ENCODE assay signal across 16 cellular contexts in genomic region chr11:94302806-94303205, GRCh38. TPM values are rescaled to one million over a fixed set of nuclear protein-coding genes. Genes with fewer than 3 reads are reported as not detected.
A peak's percentile ranks its signal among the peaks of the same experiment; 100 is the strongest.
DNase-seq lines count a peak whose midpoint lies in the region; TF ChIP-seq lines count a peak whose summit lies in the region.
"Had no signal": no experiment of that assay in that cellular context is flagged by ENCODE, and none has a peak within 500 bp of the region (broad histone marks: within the 10 kb centered on the region; RNA-seq: fewer than 3 reads in every experiment).

No MANE protein-coding gene starts in this region.

- H3K36me3 Mint-ChIP-seq in glutamatergic neuron (ENCODE audit: unreplicated experiment) = no peaks in the 10 kb centered on the region
- no peaks in the 10 kb centered on the region for H3K36me3 Mint-ChIP-seq in progenitor cell of endocrine pancreas (ENCODE audit: insufficient read depth)
- H3K36me3 Mint-ChIP-seq: CD14-positive monocyte had no signal

- H3K36me3 ChIP-seq in tibial nerve = no peaks in the 10 kb centered on the region

- peak overlapping the region; percentile 92 for H3K27ac Mint-ChIP-seq in glutamatergic neuron (ENCODE audit: unreplicated experiment)
- H3K27ac Mint-ChIP-seq in progenitor cell of endocrine pancreas = no peak overlapping the region
- H3K27ac Mint-ChIP-seq: CD14-positive monocyte had no signal

- H3K27ac ChIP-seq in tibial nerve = no peak overlapping the region
- H3K27ac ChIP-seq: PC-9, RWPE1 had no signal

- peaks cover 0 to 24% (median 10%) of the 10 kb centered on the region in 4 donors for H3K4me1 ChIP-seq in tibial nerve

- no peak for TF ChIP-seq POLR2A in tibial nerve (IDR thresholded peaks at IDR 0.05)

- no peak for TF ChIP-seq EP300 in tibial nerve (IDR thresholded peaks at IDR 0.05)

- H3K27me3 ChIP-seq in tibial nerve = no peaks in the 10 kb centered on the region

- 60 to 63% methylated on average over 6 of the region's 6 CpGs for WGBS in tibial nerve, 2 donors

- H3K4me3 ChIP-seq in tibial nerve = no peak overlapping the region
- H3K4me3 ChIP-seq: PC-9 had no signal

- H3K9me3 ChIP-seq in tibial nerve = no peaks in the 10 kb centered on the region

- DNase-seq in NCI-H82 (lab: John Stamatoyannopoulos, UW) (peak; percentile 64), NCI-H82 treated with DMSO at 0.1 percent for 48 hours (lab: John Stamatoyannopoulos, UW; ENCODE audit: unreplicated experiment) (no peak), NCI-H524 treated with DMSO at 0.1 percent for 48 hours (lab: John Stamatoyannopoulos, UW) (peak; percentile 28), glutamatergic neuron (peak; percentile 48), NCI-H2029 (lab: John Stamatoyannopoulos, UW) (no peak), tibial nerve (ENCODE audit: low spot score in 2 of 2) (no peak), progenitor cell of endocrine pancreas (ENCODE audit: low spot score, unreplicated experiment) (no peak), foreskin melanocyte (no peak)
- DNase-seq: 8988T, DMS79, NCI-H1092 treated with DMSO at 0.1 percent for 48 hours, NCI-H1694, NCI-H345, PC-9 had no signal

- H3K4me3 Mint-ChIP-seq in glutamatergic neuron (ENCODE audit: unreplicated experiment) (peak overlapping the region; percentile 6), progenitor cell of endocrine pancreas (ENCODE audit: low read depth) (no peak overlapping the region)
- H3K4me3 Mint-ChIP-seq: CD14-positive monocyte had no signal

- H3K4me1 Mint-ChIP-seq in glutamatergic neuron (ENCODE audit: low read depth, unreplicated experiment) (peaks cover 23% of the 10 kb centered on the region), progenitor cell of endocrine pancreas (ENCODE audit: low read depth) (peaks cover 3% of the 10 kb centered on the region)
- H3K4me1 Mint-ChIP-seq: CD14-positive monocyte had no signal

- H3K27me3 Mint-ChIP-seq in glutamatergic neuron (ENCODE audit: unreplicated experiment) (peaks cover 7% of the 10 kb centered on the region), progenitor cell of endocrine pancreas (peaks cover 22% of the 10 kb centered on the region)

- H3K9me3 Mint-ChIP-seq in glutamatergic neuron (ENCODE audit: unreplicated experiment) = peaks cover 3% of the 10 kb centered on the region
- no peaks in the 10 kb centered on the region for H3K9me3 Mint-ChIP-seq in progenitor cell of endocrine pancreas (ENCODE audit: low read depth)

- TF ChIP-seq CTCF in glutamatergic neuron (IDR thresholded peaks at IDR 0.05; ENCODE audit: partially characterized antibody, unreplicated experiment) (no peak), tibial nerve (IDR thresholded peaks at IDR 0.05) (no peak), progenitor cell of endocrine pancreas (IDR thresholded peaks at IDR 0.05; ENCODE audit: unreplicated experiment) (no peak)

RNA-seq across cellular contexts. Expression of gene IZUMO1R, which starts 1.6 kb away (rescaled TPM):
- total RNA-seq in glutamatergic neuron (ENCODE audit: unreplicated experiment) = not detected
- under 1 TPM in 1 of 4 donors, not detected in 3; 0.59 TPM for total RNA-seq in tibial nerve
- not detected in 2 replicates for total RNA-seq in progenitor cell of endocrine pancreas
- total RNA-seq: PC-9 had no signal

Comparison
In these comparisons a context has a peak if more than half of its experiments do, and no peak if none do; other contexts are left out.
1. DNase-seq: peak in NCI-H82 (single experiment), NCI-H524 treated with DMSO at 0.1 percent for 48 hours (single experiment) and glutamatergic neuron (single experiment); none in NCI-H82 treated with DMSO at 0.1 percent for 48 hours (single experiment), NCI-H2029 (single experiment), tibial nerve (0 of 2), progenitor cell of endocrine pancreas (single experiment) and foreskin melanocyte (single experiment).